Comparison of ENCODE assay signal across 1 cellular context in the genomic region with DNA sequence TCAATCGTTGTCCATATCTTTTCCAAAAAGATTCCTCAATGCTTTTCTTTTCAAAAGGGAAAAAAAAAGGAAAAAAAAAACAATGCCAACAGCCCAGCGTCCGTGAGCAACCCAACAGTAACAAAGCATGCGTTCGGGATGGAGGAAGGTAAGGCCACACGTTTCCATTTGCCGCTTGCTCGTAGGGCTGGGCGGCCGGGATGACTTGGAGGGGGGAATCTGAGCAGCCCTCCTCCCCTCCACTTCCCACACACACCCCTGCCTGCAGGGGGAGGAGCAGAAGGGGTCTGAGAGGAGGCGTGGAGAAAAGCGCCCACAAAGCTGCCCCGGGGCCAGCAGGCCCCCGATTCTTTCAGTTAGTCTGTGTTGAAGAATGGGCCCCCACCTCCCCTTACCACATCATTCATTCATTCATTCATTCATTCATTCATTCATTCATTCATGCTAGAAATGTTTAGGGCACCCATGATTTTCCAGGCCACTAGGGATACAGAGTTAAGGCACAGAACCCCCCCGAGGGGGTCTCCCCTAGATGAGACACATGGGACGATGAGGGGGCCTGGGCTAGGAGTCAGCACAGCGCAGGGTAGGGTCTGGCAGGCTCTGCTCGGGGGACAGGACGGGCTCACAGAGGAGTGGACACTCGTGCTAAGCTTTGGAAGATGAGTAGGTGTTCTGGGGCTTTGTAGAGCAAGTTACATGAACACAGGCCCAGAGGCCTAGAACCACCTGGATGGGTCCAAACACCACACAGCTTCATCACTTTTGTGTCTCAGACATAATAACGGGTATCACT.
A peak's percentile ranks its signal among the peaks of the same experiment; 100 is the strongest.
TF ChIP-seq lines count a peak whose summit lies in the region.

No MANE protein-coding gene starts in this region.

TF ChIP-seq in HepG2, 621 proteins besides CTCF, POLR2A, EP300 and RAD21:
- TF ChIP-seq ZNF24 (IDR thresholded peaks at IDR 0.05): peak; percentile 81
- no peak for TF ChIP-seq ZNF761 (CRISPR knock-in tag; conservative IDR thresholded peaks at IDR 0.05)
- TF ChIP-seq ZSCAN25 (CRISPR knock-in tag; IDR thresholded peaks at IDR 0.05): peak; percentile 63; the same call in 1 of the 2 replicates
- TF ChIP-seq, protein P1, sequence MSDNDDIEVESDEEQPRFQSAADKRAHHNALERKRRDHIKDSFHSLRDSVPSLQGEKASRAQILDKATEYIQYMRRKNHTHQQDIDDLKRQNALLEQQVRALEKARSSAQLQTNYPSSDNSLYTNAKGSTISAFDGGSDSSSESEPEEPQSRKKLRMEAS (IDR thresholded peaks at IDR 0.05): 0 out of 2 replicates have a peak, but pooled peaks have one; percentile 25
- TF ChIP-seq EEA1 (CRISPR knock-in tag; IDR thresholded peaks at IDR 0.05; ENCODE audit: borderline replicate concordance): no peak
- TF ChIP-seq, protein P2, sequence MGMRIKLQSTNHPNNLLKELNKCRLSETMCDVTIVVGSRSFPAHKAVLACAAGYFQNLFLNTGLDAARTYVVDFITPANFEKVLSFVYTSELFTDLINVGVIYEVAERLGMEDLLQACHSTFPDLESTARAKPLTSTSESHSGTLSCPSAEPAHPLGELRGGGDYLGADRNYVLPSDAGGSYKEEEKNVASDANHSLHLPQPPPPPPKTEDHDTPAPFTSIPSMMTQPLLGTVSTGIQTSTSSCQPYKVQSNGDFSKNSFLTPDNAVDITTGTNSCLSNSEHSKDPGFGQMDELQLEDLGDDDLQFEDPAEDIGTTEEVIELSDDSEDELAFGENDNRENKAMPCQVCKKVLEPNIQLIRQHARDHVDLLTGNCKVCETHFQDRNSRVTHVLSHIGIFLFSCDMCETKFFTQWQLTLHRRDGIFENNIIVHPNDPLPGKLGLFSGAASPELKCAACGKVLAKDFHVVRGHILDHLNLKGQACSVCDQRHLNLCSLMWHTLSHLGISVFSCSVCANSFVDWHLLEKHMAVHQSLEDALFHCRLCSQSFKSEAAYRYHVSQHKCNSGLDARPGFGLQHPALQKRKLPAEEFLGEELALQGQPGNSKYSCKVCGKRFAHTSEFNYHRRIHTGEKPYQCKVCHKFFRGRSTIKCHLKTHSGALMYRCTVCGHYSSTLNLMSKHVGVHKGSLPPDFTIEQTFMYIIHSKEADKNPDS (CRISPR knock-in tag; IDR thresholded peaks at IDR 0.05): no peak
- no peak for TF ChIP-seq IRF1 (CRISPR knock-in tag; IDR thresholded peaks at IDR 0.05; ENCODE audit: low read depth)
- 0 out of 2 replicates have a peak, but pooled peaks have one; percentile 5 for TF ChIP-seq NRL (CRISPR knock-in tag; IDR thresholded peaks at IDR 0.05; ENCODE audit: borderline replicate concordance)
- 0 out of 2 replicates have a peak, but pooled peaks have one; percentile 2 for TF ChIP-seq SRY (CRISPR knock-in tag; IDR thresholded peaks at IDR 0.05)
